In genomic region chr3:179509701-179510100, GRCh38 we compare ENCODE assay signal across 8 cellular contexts.
"Had no signal": no experiment of that assay in that cellular context is flagged by ENCODE, and none has a peak within 500 bp of the region (broad histone marks: within the 10 kb centered on the region; RNA-seq: fewer than 3 reads in every experiment).

No MANE protein-coding gene starts in this region.

- H3K27ac ChIP-seq: HL-60 had no signal

- FAIRE-seq: H1, H54 had no signal

- H3K4me2 ChIP-seq: GM23338 had no signal

- DNase-seq: H9, HFFc6, KG1 had no signal

- H2AFZ ChIP-seq: GM23338 had no signal

- ATAC-seq: GM23338, HCT116 had no signal

- H3K4me3 ChIP-seq: GM23338 had no signal
